Comparison of ENCODE assay signal across 8 cellular contexts in the genomic region with DNA sequence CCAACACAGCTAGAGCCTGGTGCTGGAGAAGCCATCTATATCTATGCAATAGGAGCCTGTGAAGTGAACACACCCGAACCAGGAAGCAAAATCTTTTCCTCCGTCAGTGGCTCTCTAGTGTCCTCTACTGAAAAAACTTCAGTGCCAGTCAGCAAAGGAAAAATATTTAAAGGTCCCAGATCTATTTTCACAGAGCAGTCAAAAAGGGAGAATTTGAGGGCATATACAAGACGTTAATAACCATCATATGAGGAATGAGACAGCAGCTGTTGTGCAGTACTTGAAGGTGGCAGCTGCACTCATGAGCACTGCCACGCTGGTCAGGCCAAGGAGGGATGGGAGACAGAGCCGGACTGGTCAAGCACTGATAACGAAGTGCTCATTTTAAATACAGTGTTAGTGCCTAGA. TPM values are rescaled to one million over a fixed set of nuclear protein-coding genes. Genes with fewer than 3 reads are reported as not detected.
DNase-seq lines count a peak whose midpoint lies in the region; ATAC-seq and TF ChIP-seq lines count a peak whose summit lies in the region.

No MANE protein-coding gene starts in this region.

- no peak overlapping the region for H3K4me3 ChIP-seq in GM06990 (replicated peaks; ENCODE audit: low read depth, low read length)
- H3K4me3 ChIP-seq in brain microvascular endothelial cell (ENCODE audit: low read depth, low read length): no peak overlapping the region

- no peak overlapping the region for H3K27ac Mint-ChIP-seq in progenitor cell of endocrine pancreas

- H3K36me3 Mint-ChIP-seq in progenitor cell of endocrine pancreas (ENCODE audit: insufficient read depth): no peaks in the 10 kb centered on the region

- no peaks in the 10 kb centered on the region for H3K36me3 ChIP-seq in GM06990 (ENCODE audit: control insufficient read depth, insufficient read depth, low read length)
- no peaks in the 10 kb centered on the region for H3K36me3 ChIP-seq in brain microvascular endothelial cell (replicated peaks)

- H3K9me3 Mint-ChIP-seq in progenitor cell of endocrine pancreas (ENCODE audit: low read depth): no peaks in the 10 kb centered on the region

- no peak for ATAC-seq in GM18520 (IDR thresholded peaks at IDR 0.05; ENCODE audit: unreplicated experiment)

- no peaks in the 10 kb centered on the region for H3K27me3 Mint-ChIP-seq in progenitor cell of endocrine pancreas

- no peak overlapping the region for H3K4me3 Mint-ChIP-seq in progenitor cell of endocrine pancreas (ENCODE audit: low read depth)

- DNase-seq in GM06990 (ENCODE audit: extremely low read depth, insufficient read length) (no peak), NCI-H524 treated with DMSO at 0.1 percent for 48 hours (lab: John Stamatoyannopoulos, UW) (peak; percentile 19), brain microvascular endothelial cell (no peak), lung microvascular endothelial cell (ENCODE audit: low read depth in 2 of 2) (peak; percentile 69 to 78), GM19238 (ENCODE audit: insufficient read length, low spot score) (no peak), progenitor cell of endocrine pancreas (ENCODE audit: low spot score, unreplicated experiment) (no peak), Ammon's horn (ENCODE audit: low spot score) (no peak)

- H3K27ac ChIP-seq in brain microvascular endothelial cell: no peak overlapping the region

- TF ChIP-seq CTCF in GM06990 (IDR thresholded peaks at IDR 0.05; ENCODE audit: insufficient read depth, low read length, poor library complexity, severe bottlenecking) (peak; percentile 36), brain microvascular endothelial cell (IDR thresholded peaks at IDR 0.05; ENCODE audit: low read depth, low read length, missing control alignments) (peak; percentile 28), progenitor cell of endocrine pancreas (IDR thresholded peaks at IDR 0.05; ENCODE audit: unreplicated experiment) (no peak)

- in situ Hi-C loops in brain microvascular endothelial cell (cut with HindIII; ENCODE audit: low pct_ligation_motif_present, low sequenced_read_pairs): no loop called here

- H3K27me3 ChIP-seq in GM06990 (replicated peaks; ENCODE audit: control insufficient read depth, insufficient read depth, low read length) (no peaks in the 10 kb centered on the region), brain microvascular endothelial cell (replicated peaks) (no peaks in the 10 kb centered on the region)

- H3K4me1 Mint-ChIP-seq in progenitor cell of endocrine pancreas (ENCODE audit: low read depth): no peaks in the 10 kb centered on the region

RNA-seq across cellular contexts. Expression of gene MCUB, which starts 14.4 kb away (rescaled TPM):
- 34.7 and 55.1 TPM in 2 replicates for total RNA-seq in lung microvascular endothelial cell
- 3.9 and 4.0 TPM in 2 replicates for total RNA-seq in progenitor cell of endocrine pancreas

Comparison
In these comparisons a context has a peak if more than half of its experiments do, and no peak if none do; other contexts are left out.
1. DNase-seq: peak in NCI-H524 treated with DMSO at 0.1 percent for 48 hours (single experiment) and lung microvascular endothelial cell (2 of 2); none in GM06990 (single experiment), brain microvascular endothelial cell (single experiment), GM19238 (single experiment), progenitor cell of endocrine pancreas (single experiment) and Ammon's horn (single experiment).